ENCODE assay signal across 17 cellular contexts in the genomic region with DNA sequence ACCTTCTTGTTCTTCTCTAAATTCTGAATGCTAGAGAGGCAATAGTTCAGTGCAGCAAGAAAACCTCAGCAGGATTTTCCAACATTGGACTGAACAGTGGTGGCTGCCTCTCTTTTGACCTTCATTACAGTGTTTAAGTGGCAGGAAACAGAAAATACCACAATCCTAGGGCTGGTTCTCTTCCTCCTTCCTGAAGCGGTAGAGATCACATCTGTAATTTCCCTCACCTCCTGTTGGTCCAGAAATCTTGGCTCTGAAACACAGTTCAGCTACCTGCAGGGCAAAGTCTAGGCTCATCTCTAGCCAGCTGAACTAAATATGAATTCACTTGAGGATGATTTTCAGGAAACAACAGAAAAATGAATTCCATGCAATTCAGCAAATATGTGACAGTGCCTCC.
DNase-seq lines count a peak whose midpoint lies in the region; ATAC-seq and TF ChIP-seq lines count a peak whose summit lies in the region.
"Had no signal": no experiment of that assay in that cellular context is flagged by ENCODE, and none has a peak within 500 bp of the region (broad histone marks: within the 10 kb centered on the region; RNA-seq: fewer than 3 reads in every experiment).

No MANE protein-coding gene starts in this region.

- H3K27ac ChIP-seq in BLaER1 treated with 17β-estradiol and CSF1 and Interleukin-3, amounts not matched to agents 10 nM and 100 nM: no peak overlapping the region
- no peak overlapping the region for H3K27ac ChIP-seq in CD8-positive, alpha-beta T cell (ENCODE audit: low read depth, low read length)
- no peak overlapping the region for H3K27ac ChIP-seq in right atrium auricular region
- H3K27ac ChIP-seq: C4-2B, KMS-11, SJCRH30 had no signal

- H3K36me3 Mint-ChIP-seq in CD8-positive, alpha-beta T cell: peaks cover 59% of the 10 kb centered on the region
- peaks cover 58% of the 10 kb centered on the region for H3K36me3 Mint-ChIP-seq in activated CD4-positive, alpha-beta memory T cell treated with anti-CD3 and anti-CD28 coated beads for 36 hours

- peaks cover 0 to 14% (median 8%) of the 10 kb centered on the region in 10 experiments; a peak in 15 of 20 replicates for H3K4me1 ChIP-seq in BLaER1 treated with 17β-estradiol and CSF1 and Interleukin-3, amounts not matched to agents 10 nM and 100 nM
- peaks cover 21% of the 10 kb centered on the region for H3K4me1 ChIP-seq in CD8-positive, alpha-beta T cell (ENCODE audit: insufficient read depth, low read length)
- peaks cover 0 to 10% of the 10 kb centered on the region in 2 donors for H3K4me1 ChIP-seq in right atrium auricular region

- H3K27me3 ChIP-seq in BLaER1 treated with 17β-estradiol and CSF1 and Interleukin-3, amounts not matched to agents 10 nM and 100 nM: no peaks in the 10 kb centered on the region
- H3K27me3 ChIP-seq in CD8-positive, alpha-beta T cell (ENCODE audit: insufficient read depth, low read length): no peaks in the 10 kb centered on the region
- no peaks in the 10 kb centered on the region for H3K27me3 ChIP-seq in right atrium auricular region
- H3K27me3 ChIP-seq: SJCRH30 had no signal

- H3K27ac Mint-ChIP-seq in CD8-positive, alpha-beta T cell: peak overlapping the region; percentile 75
- H3K27ac Mint-ChIP-seq in activated CD4-positive, alpha-beta memory T cell treated with anti-CD3 and anti-CD28 coated beads for 36 hours: peak overlapping the region; percentile 68
- H3K27ac Mint-ChIP-seq: HFFc6 had no signal

- H3K36me3 ChIP-seq in BLaER1 treated with 17β-estradiol and CSF1 and Interleukin-3, amounts not matched to agents 10 nM and 100 nM: no peaks in the 10 kb centered on the region; a peak in 1 of 22 replicates
- peaks cover 9% of the 10 kb centered on the region for H3K36me3 ChIP-seq in CD8-positive, alpha-beta T cell (ENCODE audit: insufficient read depth, low read length)
- no peaks in the 10 kb centered on the region for H3K36me3 ChIP-seq in right atrium auricular region
- H3K36me3 ChIP-seq: SJCRH30 had no signal

- DNase-seq in CD8-positive, alpha-beta T cell: no peak
- no peak for DNase-seq in activated CD4-positive, alpha-beta memory T cell treated with anti-CD3 and anti-CD28 coated beads for 36 hours
- DNase-seq in left colon (peak in 1 of 2 donors; percentile 20), AML-193 (lab: John Stamatoyannopoulos, UW) (no peak), right atrium auricular region (ENCODE audit: low spot score) (no peak), NAMALWA (ENCODE audit: low spot score) (no peak)
- DNase-seq: activated T-cell treated with anti-CD3 and anti-CD28 coated beads, Interleukin-2, amount 50 U/mL, for 48 hours; HFFc6; hypothalamus; kidney glomerular epithelial cell; NCI-H1105; OCI-M1; SJCRH30; T-helper 9 cell had no signal

- peaks cover 69% of the 10 kb centered on the region for H3K4me1 Mint-ChIP-seq in CD8-positive, alpha-beta T cell (ENCODE audit: low read depth)
- H3K4me1 Mint-ChIP-seq in activated CD4-positive, alpha-beta memory T cell treated with anti-CD3 and anti-CD28 coated beads for 36 hours (ENCODE audit: low read depth): peaks cover 74% of the 10 kb centered on the region

- peak overlapping the region in 10 of 11 experiments; percentile 5 to 43 (median 18); a peak in 13 of 22 replicates for H3K4me2 ChIP-seq in BLaER1 treated with 17β-estradiol and CSF1 and Interleukin-3, amounts not matched to agents 10 nM and 100 nM
- H3K4me2 ChIP-seq: KMS-11 had no signal

- ATAC-seq in CD8-positive, alpha-beta T cell: no peak
- ATAC-seq in left colon: peak; percentile 91

- TF ChIP-seq CTCF in CD8-positive, alpha-beta T cell (IDR thresholded peaks at IDR 0.05): no peak
- TF ChIP-seq CTCF in right atrium auricular region (IDR thresholded peaks at IDR 0.05): no peak

- CTCF ChIA-PET in CD8-positive, alpha-beta T cell (lab: Charles Lee): no interaction called here
- CTCF ChIA-PET in activated CD4-positive, alpha-beta memory T cell treated with anti-CD3 and anti-CD28 coated beads for 36 hours (lab: Charles Lee): interaction anchor here (2.1 kb wide), 1 partner anchor 9 kb away, joined by 4 read pairs; no protein-coding TSS in a partner anchor

- no peak overlapping the region for H3K4me3 Mint-ChIP-seq in CD8-positive, alpha-beta T cell
- H3K4me3 Mint-ChIP-seq in activated CD4-positive, alpha-beta memory T cell treated with anti-CD3 and anti-CD28 coated beads for 36 hours: no peak overlapping the region
- H3K4me3 Mint-ChIP-seq: HFFc6 had no signal

- no peaks in the 10 kb centered on the region for H3K27me3 Mint-ChIP-seq in CD8-positive, alpha-beta T cell (ENCODE audit: low read depth)
- H3K27me3 Mint-ChIP-seq in activated CD4-positive, alpha-beta memory T cell treated with anti-CD3 and anti-CD28 coated beads for 36 hours: no peaks in the 10 kb centered on the region

- no peaks in the 10 kb centered on the region for H4K20me1 ChIP-seq in BLaER1 treated with 17β-estradiol and CSF1 and Interleukin-3, amounts not matched to agents 10 nM and 100 nM

- POLR2A ChIA-PET in CD8-positive, alpha-beta T cell (lab: Charles Lee): no interaction called here
- POLR2A ChIA-PET in activated CD4-positive, alpha-beta memory T cell treated with anti-CD3 and anti-CD28 coated beads for 36 hours (lab: Charles Lee): interaction anchor here (0.5 to 0.7 kb wide), 2 partner anchors 9 to 75 kb away, joined by 3 to 6 read pairs; no protein-coding TSS in a partner anchor

- intact Hi-C loops in CD8-positive, alpha-beta T cell (cut with DNase I, micrococcal nuclease): no loop called here
- intact Hi-C loops in activated CD4-positive, alpha-beta memory T cell treated with anti-CD3 and anti-CD28 coated beads for 36 hours (cut with micrococcal nuclease): no loop called here
- intact Hi-C loops in left colon (cut with DNase I, micrococcal nuclease): no loop called here

- H3K4me3 ChIP-seq in BLaER1 treated with 17β-estradiol and CSF1 and Interleukin-3, amounts not matched to agents 10 nM and 100 nM: no peak overlapping the region
- H3K4me3 ChIP-seq in CD8-positive, alpha-beta T cell (ENCODE audit: low read depth, low read length): no peak overlapping the region
- H3K4me3 ChIP-seq in right atrium auricular region: no peak overlapping the region
- H3K4me3 ChIP-seq: SJCRH30 had no signal

- H3K9me3 Mint-ChIP-seq in CD8-positive, alpha-beta T cell: no peaks in the 10 kb centered on the region
- H3K9me3 Mint-ChIP-seq in activated CD4-positive, alpha-beta memory T cell treated with anti-CD3 and anti-CD28 coated beads for 36 hours: no peaks in the 10 kb centered on the region
- H3K9me3 Mint-ChIP-seq: HFFc6 had no signal

- H3K9ac ChIP-seq in BLaER1 treated with 17β-estradiol and CSF1 and Interleukin-3, amounts not matched to agents 10 nM and 100 nM: no peak overlapping the region
- H3K9ac ChIP-seq: KMS-11 had no signal

- no peaks in the 10 kb centered on the region for H3K9me3 ChIP-seq in BLaER1 treated with 17β-estradiol and CSF1 and Interleukin-3, amounts not matched to agents 10 nM and 100 nM (replicated peaks in 1 of 11)
- H3K9me3 ChIP-seq in CD8-positive, alpha-beta T cell (ENCODE audit: low read length): no peaks in the 10 kb centered on the region
- H3K9me3 ChIP-seq in right atrium auricular region: no peaks in the 10 kb centered on the region
- H3K9me3 ChIP-seq: SJCRH30 had no signal
